ENCODE assay signal across 13 cellular contexts in the genomic region with DNA sequence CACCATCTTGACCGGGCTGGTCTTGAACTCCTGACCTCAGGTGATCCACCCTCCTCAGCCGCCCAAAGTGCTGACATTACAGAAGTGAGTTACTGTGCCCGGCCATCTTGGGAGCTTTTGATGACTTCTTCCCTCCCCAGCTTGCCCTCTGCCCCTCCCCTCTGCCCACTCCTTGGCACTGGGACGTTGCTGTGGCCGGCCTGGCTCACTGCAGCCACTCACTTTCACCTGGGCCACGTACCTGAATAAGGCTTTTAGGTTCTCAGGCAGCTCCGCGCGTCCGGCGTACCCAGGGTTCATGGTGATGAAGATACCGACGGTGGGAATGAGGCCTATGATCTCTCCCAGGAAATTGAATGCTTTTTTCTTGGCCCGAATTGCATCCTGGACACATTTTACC.
DNase-seq lines count a peak whose midpoint lies in the region; ATAC-seq and TF ChIP-seq lines count a peak whose summit lies in the region.
"Had no signal": no experiment of that assay in that cellular context is flagged by ENCODE, and none has a peak within 500 bp of the region (broad histone marks: within the 10 kb centered on the region; RNA-seq: fewer than 3 reads in every experiment).

No MANE protein-coding gene starts in this region.

- no CpG with 5 or more reads among the region's 14 CpGs for WGBS in neuronal stem cell (ENCODE audit: extremely low coverage in 2 of 2, insufficient read length in 2 of 2, insufficient replicate concordance in 1 of 2), 2 donors

- peak overlapping the region; percentile 72 for H3K27ac ChIP-seq in cingulate gyrus (ENCODE audit: low read depth, low read length)
- H3K27ac ChIP-seq in neuronal stem cell (replicated peaks; ENCODE audit: low read length): no peak overlapping the region
- H3K27ac ChIP-seq in upper lobe of right lung: no peak overlapping the region
- H3K27ac ChIP-seq: BLaER1, GM23248 had no signal

- no peaks in the 10 kb centered on the region for H3K9me3 ChIP-seq in neuronal stem cell (replicated peaks in 1 of 2; ENCODE audit: control insufficient read depth in 2 of 2, insufficient read depth in 1 of 2, low read depth in 1 of 2, low read length in 2 of 2)
- no peaks in the 10 kb centered on the region for H3K9me3 ChIP-seq in upper lobe of right lung
- no peaks in the 10 kb centered on the region for H3K9me3 ChIP-seq in BE2C
- H3K9me3 ChIP-seq: BLaER1, Caco-2 had no signal

- no peak overlapping the region for H3K14ac ChIP-seq in neuronal stem cell (ENCODE audit: low read length)

- H2BK5ac ChIP-seq in neuronal stem cell (ENCODE audit: low read length): no peak overlapping the region

- intact Hi-C loops in upper lobe of right lung (cut with DNase I): no loop called here

- no peaks in the 10 kb centered on the region for H3K36me3 ChIP-seq in neuronal stem cell (replicated peaks in 1 of 2; ENCODE audit: control insufficient read depth in 2 of 2, insufficient read depth in 2 of 2, low read length in 2 of 2)
- H3K36me3 ChIP-seq in upper lobe of right lung: no peaks in the 10 kb centered on the region
- no peaks in the 10 kb centered on the region for H3K36me3 ChIP-seq in BE2C
- H3K36me3 ChIP-seq: BLaER1 had no signal

- H2AK5ac ChIP-seq in neuronal stem cell (ENCODE audit: low read depth, low read length): no peak overlapping the region

- ATAC-seq in upper lobe of right lung (no peak), HG03175 (IDR thresholded peaks at IDR 0.05; ENCODE audit: unreplicated experiment) (no peak), GM21360 (IDR thresholded peaks at IDR 0.05; ENCODE audit: unreplicated experiment) (no peak)

- H3K4me3 ChIP-seq in neuronal stem cell (ENCODE audit: low read length in 2 of 2): no peak overlapping the region
- no peak overlapping the region for H3K4me3 ChIP-seq in upper lobe of right lung
- no peak overlapping the region for H3K4me3 ChIP-seq in BE2C (ENCODE audit: low read depth, low read length)
- H3K4me3 ChIP-seq: BLaER1, GM23248 had no signal

- no peak overlapping the region for H2BK120ac ChIP-seq in neuronal stem cell (ENCODE audit: low read depth, low read length)

- no peak overlapping the region for H3K4me2 ChIP-seq in neuronal stem cell (ENCODE audit: insufficient read depth, low read length, poor library complexity, severe bottlenecking)
- H3K4me2 ChIP-seq: BLaER1 had no signal

- H3K27me3 ChIP-seq in neuronal stem cell (ENCODE audit: control insufficient read depth in 3 of 3, insufficient read depth in 3 of 3, low read depth in 1 of 3, low read length in 3 of 3) (peaks cover 0 to 23% (median 0%) of the 10 kb centered on the region in 3 experiments), upper lobe of right lung (no peaks in the 10 kb centered on the region), BE2C (no peaks in the 10 kb centered on the region)
- H3K27me3 ChIP-seq: BLaER1 had no signal

- H3K4ac ChIP-seq in neuronal stem cell (ENCODE audit: low read length): no peak overlapping the region

- no peak overlapping the region for H2BK15ac ChIP-seq in neuronal stem cell (ENCODE audit: low read length)

- no peak overlapping the region for H3K23ac ChIP-seq in neuronal stem cell (ENCODE audit: low read depth, low read length, poor library complexity)

- H3K79me1 ChIP-seq in neuronal stem cell (ENCODE audit: low read depth, low read length): no peaks in the 10 kb centered on the region

- peak; percentile 11 for DNase-seq in RPMI8226
- no peak for DNase-seq in neuronal stem cell (ENCODE audit: low spot score)
- peak; percentile 51 for DNase-seq in upper lobe of right lung
- no peak for DNase-seq in BE2C
- DNase-seq: Caco-2, DND-41, GDM1, GM23248, H7 had no signal

- H3K4me1 ChIP-seq in neuronal stem cell (ENCODE audit: control insufficient read depth in 2 of 2, insufficient read depth in 1 of 2, low read depth in 1 of 2, low read length in 2 of 2) (peaks cover 4 to 7% of the 10 kb centered on the region in 2 donors), upper lobe of right lung (no peaks in the 10 kb centered on the region), BE2C (no peaks in the 10 kb centered on the region)
- H3K4me1 ChIP-seq: Caco-2 had no signal

- H3K9ac ChIP-seq in neuronal stem cell (ENCODE audit: low read depth, low read length, poor library complexity): no peak overlapping the region
- H3K9ac ChIP-seq: BLaER1, GM23248 had no signal

- TF ChIP-seq CTCF in upper lobe of right lung (IDR thresholded peaks at IDR 0.05): no peak
- no peak for TF ChIP-seq CTCF in BE2C (IDR thresholded peaks at IDR 0.05; ENCODE audit: low read depth, low read length)

- no peak overlapping the region for H2AFZ ChIP-seq in neuronal stem cell (ENCODE audit: low read length)
- H2AFZ ChIP-seq: GM23248 had no signal

- H3K18ac ChIP-seq in neuronal stem cell (ENCODE audit: low read length): peak overlapping the region; percentile 33

- H4K91ac ChIP-seq in neuronal stem cell (ENCODE audit: low read depth, low read length, poor library complexity): no peak overlapping the region

- H2BK12ac ChIP-seq in neuronal stem cell (ENCODE audit: low read length): no peak overlapping the region

- H4K8ac ChIP-seq in neuronal stem cell (ENCODE audit: low read depth, low read length): peak overlapping the region; percentile 72

Comparison
In these comparisons a context has a peak if more than half of its experiments do, and no peak if none do; other contexts are left out.
1. DNase-seq: peak in RPMI8226 (single experiment) and upper lobe of right lung (single experiment); none in neuronal stem cell (single experiment) and BE2C (single experiment).